ENCODE assay signal across 26 cellular contexts in the genomic region with DNA sequence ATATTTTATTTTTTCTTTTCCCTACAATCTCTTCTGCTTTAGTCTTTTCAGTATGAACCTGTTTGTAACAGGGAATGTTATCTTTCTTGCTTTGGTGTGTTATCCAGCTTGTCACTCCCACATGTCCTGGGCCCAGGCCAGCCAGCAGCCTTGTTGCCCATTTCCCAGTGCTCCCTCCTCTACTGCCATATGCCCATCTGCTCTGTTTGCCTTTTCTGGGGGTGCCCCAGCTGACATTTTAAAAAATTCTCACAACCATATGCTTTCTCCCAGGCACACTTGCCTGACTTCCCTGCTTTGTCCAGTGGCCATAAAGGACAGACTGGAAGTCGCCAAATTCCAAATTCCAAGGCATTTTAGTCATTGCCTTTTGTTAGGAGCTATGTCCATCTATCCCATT. TPM values are rescaled to one million over a fixed set of nuclear protein-coding genes. Genes with fewer than 3 reads are reported as not detected.
A peak's percentile ranks its signal among the peaks of the same experiment; 100 is the strongest.
DNase-seq lines count a peak whose midpoint lies in the region; ATAC-seq and TF ChIP-seq lines count a peak whose summit lies in the region.
"Had no signal": no experiment of that assay in that cellular context is flagged by ENCODE, and none has a peak within 500 bp of the region (broad histone marks: within the 10 kb centered on the region; RNA-seq: fewer than 3 reads in every experiment).

No MANE protein-coding gene starts in this region.

- ATAC-seq in GM23338 (no peak), left cardiac atrium (no peak)
- ATAC-seq: CD8-positive, alpha-beta T cell; Panc1 had no signal

- no peaks in the 10 kb centered on the region for H3F3A ChIP-seq in GM23338 (replicated peaks; ENCODE audit: low read depth)

- no peaks in the 10 kb centered on the region for H3K9me3 ChIP-seq in vagina
- H3K9me3 ChIP-seq: Caco-2, HAP-1, MG63 had no signal

- H3K4me3 Mint-ChIP-seq in GM23338: no peak overlapping the region
- H3K4me3 Mint-ChIP-seq: B cell; CD8-positive, alpha-beta T cell; HFFc6 had no signal

- DNase-seq in DMS 273 (lab: John Stamatoyannopoulos, UW; ENCODE audit: unreplicated experiment) (peak; percentile 65), GM23338 (ENCODE audit: low spot score) (no peak), dorsolateral prefrontal cortex (peak in 6 of 10 donors; percentile 42 to 89 (median 50)), posterior cingulate gyrus (peak in 7 of 10 donors; percentile 22 to 89 (median 41)), DMS153 (lab: John Stamatoyannopoulos, UW) (no peak), vagina (ENCODE audit: extremely low spot score in 2 of 2) (no peak), cortex of kidney (lab: John Stamatoyannopoulos, UW) (no peak), left cardiac atrium (no peak)
- DNase-seq: Caco-2; CD8-positive, alpha-beta T cell; DND-41; GOT3; HFFc6; IMR-90; KG1; MG63; NCI-H2029; NCI-H226; NCI-H510A; NCI-H69; SHP77 had no signal

- TF ChIP-seq CTCF in GM23338 (conservative IDR thresholded peaks at IDR 0.05; ENCODE audit: low read depth in 2 of 2) (no peak), dorsolateral prefrontal cortex (IDR thresholded peaks at IDR 0.05 in 54 of 56, conservative IDR thresholded peaks at IDR 0.05 in 2 of 56; ENCODE audit: low read depth in 1 of 56, partially characterized antibody in 56 of 56) (no peak), vagina (IDR thresholded peaks at IDR 0.05) (no peak)

- peaks cover 14% of the 10 kb centered on the region for H3K4me1 ChIP-seq in GM23338 (ENCODE audit: insufficient read depth)
- H3K4me1 ChIP-seq in vagina: no peaks in the 10 kb centered on the region
- H3K4me1 ChIP-seq: HAP-1 had no signal

- 0 out of 2 replicates have a peak, but pooled peaks cover 4% of the 10 kb centered on the region for H3K9me2 ChIP-seq in GM23338 (ENCODE audit: insufficient read depth)

- peaks cover 13% of the 10 kb centered on the region for H3K4me1 Mint-ChIP-seq in GM23338

- TF ChIP-seq POLR2A in vagina (IDR thresholded peaks at IDR 0.05): no peak

- peak overlapping the region; percentile 4; the same call in 1 of the 2 replicates for H3K27ac Mint-ChIP-seq in GM23338
- H3K27ac Mint-ChIP-seq: B cell; CD8-positive, alpha-beta T cell; HFFc6 had no signal

- H3K4me2 ChIP-seq in GM23338: no peak overlapping the region

- intact Hi-C loops in dorsolateral prefrontal cortex (cut with DNase I) (no loop called here), posterior cingulate gyrus (cut with DNase I) (no loop called here), vagina (cut with DNase I) (no loop called here), left cardiac atrium (cut with DNase I) (no loop called here)

- H3K27ac ChIP-seq in GM23338 (ENCODE audit: low read depth) (no peak overlapping the region), dorsolateral prefrontal cortex (peak overlapping the region in 1 of 59 donors; percentile 78), vagina (no peak overlapping the region)
- H3K27ac ChIP-seq: C4-2B, RWPE1 had no signal

- H3K36me3 Mint-ChIP-seq in GM23338 (ENCODE audit: low read depth): no peaks in the 10 kb centered on the region
- H3K36me3 Mint-ChIP-seq: CD8-positive, alpha-beta T cell had no signal

- H4K20me1 ChIP-seq in GM23338 (replicated peaks; ENCODE audit: insufficient read depth): no peaks in the 10 kb centered on the region

- peaks cover 2% of the 10 kb centered on the region for H3K27me3 Mint-ChIP-seq in GM23338 (ENCODE audit: insufficient read depth, low read depth, poor library complexity)
- H3K27me3 Mint-ChIP-seq: B cell had no signal

- no peaks in the 10 kb centered on the region for H3K36me3 ChIP-seq in GM23338 (ENCODE audit: insufficient read depth)
- H3K36me3 ChIP-seq in vagina: no peaks in the 10 kb centered on the region
- H3K36me3 ChIP-seq: HAP-1, MG63 had no signal

- H2AFZ ChIP-seq in GM23338: no peak overlapping the region

- H3K4me3 ChIP-seq in GM23338: no peak overlapping the region
- no peak overlapping the region for H3K4me3 ChIP-seq in dorsolateral prefrontal cortex
- no peak overlapping the region for H3K4me3 ChIP-seq in vagina
- H3K4me3 ChIP-seq: HAP-1, MG63 had no signal

- H3K9me3 Mint-ChIP-seq in GM23338: no peaks in the 10 kb centered on the region
- H3K9me3 Mint-ChIP-seq: CD8-positive, alpha-beta T cell; HFFc6 had no signal

- H3K27me3 ChIP-seq in GM23338 (ENCODE audit: insufficient read depth) (no peaks in the 10 kb centered on the region), dorsolateral prefrontal cortex (no peaks in the 10 kb centered on the region), vagina (no peaks in the 10 kb centered on the region)
- H3K27me3 ChIP-seq: MG63 had no signal

- no peaks in the 10 kb centered on the region for H3K79me2 ChIP-seq in GM23338 (replicated peaks; ENCODE audit: insufficient read depth)

TF ChIP-seq in GM23338, 12 proteins besides CTCF, POLR2A, EP300 and RAD21:
- TF ChIP-seq, protein P1, sequence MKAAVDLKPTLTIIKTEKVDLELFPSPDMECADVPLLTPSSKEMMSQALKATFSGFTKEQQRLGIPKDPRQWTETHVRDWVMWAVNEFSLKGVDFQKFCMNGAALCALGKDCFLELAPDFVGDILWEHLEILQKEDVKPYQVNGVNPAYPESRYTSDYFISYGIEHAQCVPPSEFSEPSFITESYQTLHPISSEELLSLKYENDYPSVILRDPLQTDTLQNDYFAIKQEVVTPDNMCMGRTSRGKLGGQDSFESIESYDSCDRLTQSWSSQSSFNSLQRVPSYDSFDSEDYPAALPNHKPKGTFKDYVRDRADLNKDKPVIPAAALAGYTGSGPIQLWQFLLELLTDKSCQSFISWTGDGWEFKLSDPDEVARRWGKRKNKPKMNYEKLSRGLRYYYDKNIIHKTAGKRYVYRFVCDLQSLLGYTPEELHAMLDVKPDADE (IDR thresholded peaks at IDR 0.05): no peak
- TF ChIP-seq ZNF331 (CRISPR knock-in tag; IDR thresholded peaks at IDR 0.05; ENCODE audit: low read depth): no peak

RNA-seq across cellular contexts. Expression of gene LMBRD1, which starts 23.6 kb away (rescaled TPM):
- total RNA-seq in GM23338 (2014; rRNA removed; shearing (Covaris generic)): 20.3 and 25.5 TPM in 2 replicates
- 18.7 and 21.0 TPM in 2 replicates for polyA plus RNA-seq in GM23338 (2016; fragmentation: Nextera tagmentation; extraction: Ambion mirVana)
- 100 to 1,000 TPM in 7 of 120 experiments, 10 to 100 TPM in 113; 58.1 to 116 (median 84.2) TPM for total RNA-seq in dorsolateral prefrontal cortex
- total RNA-seq in vagina: 36.6 TPM
- 10 to 100 TPM; 38.6 to 46.2 TPM for total RNA-seq in left cardiac atrium

RNA-seq across cellular contexts. Expression of gene COL19A1, which starts 45.9 kb away (rescaled TPM):
- not detected in 2 replicates for total RNA-seq in GM23338 (2014; rRNA removed; shearing (Covaris generic))
- polyA plus RNA-seq in GM23338 (2016; fragmentation: Nextera tagmentation; extraction: Ambion mirVana): 0.03 TPM in 1 of 2 replicates, not detected in the other
- 10 to 100 TPM in 8 of 120 experiments, 1 to 10 TPM in 112; 2.6 to 12.3 (median 7.3) TPM for total RNA-seq in dorsolateral prefrontal cortex
- 0.49 TPM for total RNA-seq in vagina
- total RNA-seq in left cardiac atrium: 1 to 10 TPM; 1.9 to 2.5 TPM
- total RNA-seq: Caco-2, HFFc6 had no signal
- polyA plus RNA-seq: IMR-90 had no signal

Comparison
In these comparisons a context has a peak if more than half of its experiments do, and no peak if none do; other contexts are left out.
1. DNase-seq: peak in DMS 273 (single experiment), dorsolateral prefrontal cortex (6 of 10) and posterior cingulate gyrus (7 of 10); none in GM23338 (single experiment), DMS153 (single experiment), vagina (0 of 2), cortex of kidney (single experiment) and left cardiac atrium (single experiment).